ENCODE assay signal across 18 cellular contexts in genomic region chr2:190766174-190766572, GRCh38.
DNase-seq lines count a peak whose midpoint lies in the region; ATAC-seq, FAIRE-seq and TF ChIP-seq lines count a peak whose summit lies in the region.
"Had no signal": no experiment of that assay in that cellular context is flagged by ENCODE, and none has a peak within 500 bp of the region (broad histone marks: within the 10 kb centered on the region; RNA-seq: fewer than 3 reads in every experiment).

No MANE protein-coding gene starts in this region.

- no peak overlapping the region for H3K4ac ChIP-seq in H1 (replicated peaks; ENCODE audit: insufficient read length, low read depth, low read length)

- H2BK12ac ChIP-seq in H1 (ENCODE audit: low read depth, low read length), result no peak overlapping the region

- 94% methylated on average over 3 of the region's 3 CpGs; no CpG with 5 or more reads in 1 of the 2 experiments for WGBS in H1 (ENCODE audit: extremely low coverage in 1 of 2, insufficient coverage in 1 of 2, insufficient read length in 1 of 2, insufficient replicate concordance in 2 of 2, low coverage in 1 of 2, low lambda C conversion rate in 2 of 2, missing lambda C conversion rate in 1 of 2), 2 experiments
- WGBS in mesodermal cell (ENCODE audit: insufficient coverage in 2 of 2), 2 experiments, result 96% methylated on average over 3 of the region's 3 CpGs; no CpG with 5 or more reads in 1 of the 2 experiments

- no peaks in the 10 kb centered on the region for H4K20me1 ChIP-seq in H1 (replicated peaks in 1 of 2; ENCODE audit: control insufficient read depth in 1 of 2, insufficient read depth in 2 of 2, low read length in 2 of 2)

- TF ChIP-seq POLR2A in breast epithelium (IDR thresholded peaks at IDR 0.05) (no peak), H1 (IDR thresholded peaks at IDR 0.05; ENCODE audit: control extremely low read depth in 1 of 2, low read depth in 2 of 2, low read length in 2 of 2) (no peak)

- H3K79me2 ChIP-seq in H1 (ENCODE audit: control insufficient read depth in 1 of 2, insufficient read depth in 2 of 2, low read length in 2 of 2), result no peaks in the 10 kb centered on the region

- no peak overlapping the region for H4K91ac ChIP-seq in H1 (replicated peaks; ENCODE audit: insufficient read length, low read length)

- H3K9me3 Mint-ChIP-seq in MCF 10A (ENCODE audit: unreplicated experiment), result no peaks in the 10 kb centered on the region
- no peaks in the 10 kb centered on the region for H3K9me3 Mint-ChIP-seq in type B pancreatic cell
- H3K9me3 Mint-ChIP-seq: H9 had no signal

- H2BK15ac ChIP-seq in H1 (ENCODE audit: low read length), result no peak overlapping the region

- H3K4me1 ChIP-seq in breast epithelium, result no peaks in the 10 kb centered on the region
- no peaks in the 10 kb centered on the region for H3K4me1 ChIP-seq in H1 (replicated peaks in 1 of 4; ENCODE audit: control insufficient read depth in 3 of 4, insufficient read depth in 4 of 4, low read length in 3 of 4)
- H3K4me1 ChIP-seq in mesodermal cell (ENCODE audit: control insufficient read depth, insufficient read depth, low read length, poor library complexity, severe bottlenecking), result peaks cover 10% of the 10 kb centered on the region

- H3K4me1 Mint-ChIP-seq in MCF 10A (ENCODE audit: insufficient read depth, unreplicated experiment) (peaks cover 6% of the 10 kb centered on the region), type B pancreatic cell (ENCODE audit: unreplicated experiment) (peaks cover 18% of the 10 kb centered on the region)
- H3K4me1 Mint-ChIP-seq: B cell had no signal

- no peak overlapping the region for H2AK5ac ChIP-seq in H1 (ENCODE audit: low read depth, low read length)

- H3K4me3 Mint-ChIP-seq in MCF 10A (ENCODE audit: unreplicated experiment) (no peak overlapping the region), type B pancreatic cell (no peak overlapping the region)
- H3K4me3 Mint-ChIP-seq: B cell, H9 had no signal

- no TSS peak for BruUV-seq in MCF 10A (replicated peaks; lab: Mats Ljungman, UMichigan)

- H3K27me3 Mint-ChIP-seq in MCF 10A (ENCODE audit: insufficient read depth, unreplicated experiment) (no peaks in the 10 kb centered on the region), type B pancreatic cell (peaks cover 3% of the 10 kb centered on the region)
- H3K27me3 Mint-ChIP-seq: B cell had no signal

- H3K14ac ChIP-seq in H1 (ENCODE audit: insufficient read length), result no peak overlapping the region

- no peak overlapping the region for H2BK120ac ChIP-seq in H1 (replicated peaks; ENCODE audit: low read depth, low read length)

- H3K4me2 ChIP-seq in H1 (ENCODE audit: insufficient read depth in 1 of 2, low read depth in 2 of 2, low read length in 2 of 2), result no peak overlapping the region

- POLR2A ChIA-PET in MCF 10A (lab: Yijun Ruan, JAX), result interaction anchor here (0.6 to 0.8 kb wide), 4 partner anchors 10 to 235 kb away, joined by 3 to 5 read pairs (median 3); no protein-coding TSS in a partner anchor
- POLR2A ChIA-PET in H1 (lab: Charles Lee; ENCODE audit: partially characterized antibody), result interaction anchor here (0.9 kb wide), 1 partner anchor 37 kb away, joined by 3 read pairs; no protein-coding TSS in a partner anchor

- intact Hi-C loops in MCF 10A (cut with micrococcal nuclease) (no loop called here), breast epithelium (cut with DNase I; ENCODE audit: low total_unique reads) (no loop called here)

- H3K18ac ChIP-seq in H1 (ENCODE audit: extremely low read depth, low read length), result no peak overlapping the region

- no peak overlapping the region for H2BK20ac ChIP-seq in H1 (ENCODE audit: low read length)

- CTCF ChIA-PET in MCF 10A (lab: Yijun Ruan, JAX) (interaction anchor here (0.7 to 1.8 kb wide), 2 partner anchors 15 to 24 kb away, joined by 3 to 6 read pairs; no protein-coding TSS in a partner anchor), H1 (lab: Charles Lee; ENCODE audit: partially characterized antibody) (interaction anchor here (2.0 kb wide), 1 partner anchor 15 kb away, joined by 11 read pairs; no protein-coding TSS in a partner anchor)

- H3K36me3 ChIP-seq in breast epithelium (no peaks in the 10 kb centered on the region), H1 (ENCODE audit: control insufficient read depth in 2 of 4, insufficient read depth in 4 of 4, low read length in 3 of 4) (no peaks in the 10 kb centered on the region), mesodermal cell (ENCODE audit: control insufficient read depth, insufficient read depth, low read length) (no peaks in the 10 kb centered on the region)

- no peaks in the 10 kb centered on the region for H3K23me2 ChIP-seq in H1 (ENCODE audit: low read depth, low read length)

- no peak overlapping the region for H3K9ac ChIP-seq in H1 (replicated peaks in 1 of 4; ENCODE audit: extremely low read depth in 1 of 4, low read depth in 3 of 4, low read length in 3 of 4)

- H3K27me3 ChIP-seq in breast epithelium, result no peaks in the 10 kb centered on the region
- H3K27me3 ChIP-seq in H1 (replicated peaks in 1 of 4; ENCODE audit: control insufficient read depth in 3 of 4, extremely low read depth in 1 of 4, insufficient read depth in 3 of 4, low read length in 3 of 4), result no peaks in the 10 kb centered on the region

- H4K5ac ChIP-seq in H1 (ENCODE audit: insufficient read length, low read depth, low read length), result no peak overlapping the region

- H4K8ac ChIP-seq in H1 (ENCODE audit: extremely low read depth, insufficient read depth, low read length), result no peak overlapping the region

- H3K27ac Mint-ChIP-seq in MCF 10A (ENCODE audit: low read depth, unreplicated experiment), result no peak overlapping the region
- peak overlapping the region; percentile 27 for H3K27ac Mint-ChIP-seq in type B pancreatic cell
- H3K27ac Mint-ChIP-seq: B cell, H9 had no signal

- no peak overlapping the region for H3K4me3 ChIP-seq in breast epithelium
- no peak overlapping the region for H3K4me3 ChIP-seq in H1 (ENCODE audit: extremely low read depth in 1 of 4, insufficient read depth in 2 of 4, low read depth in 3 of 4, low read length in 4 of 4)
- no peak overlapping the region for H3K4me3 ChIP-seq in mesodermal cell (ENCODE audit: extremely low read depth, insufficient read depth, low read length, poor library complexity, severe bottlenecking)
- no peak overlapping the region for H3K4me3 ChIP-seq in foreskin fibroblast (ENCODE audit: low read depth in 1 of 2, low read length in 2 of 2)

- H2AFZ ChIP-seq in H1 (ENCODE audit: low read length), result peak overlapping the region; percentile 48; the same call in 1 of the 2 replicates

- DNase-seq in MCF 10A (ENCODE audit: unreplicated experiment), result peak; percentile 29
- DNase-seq in breast epithelium (ENCODE audit: low spot score in 2 of 2), result no peak
- no peak for DNase-seq in H1 (ENCODE audit: low read depth in 1 of 2, low spot score in 2 of 2)
- no peak for DNase-seq in type B pancreatic cell (ENCODE audit: extremely low spot score, unreplicated experiment)
- DNase-seq in HuH-7 (ENCODE audit: low spot score), result no peak
- no peak for DNase-seq in foreskin fibroblast
- DNase-seq: 8988T, DMS79 treated with DMSO at 0.1 percent for 48 hours, H9, NCI-H1417, NCI-H187 treated with DMSO at 0.1 percent for 48 hours, NCI-H2227 treated with DMSO at 0.1 percent for 48 hours, NCI-H510A treated with DMSO at 0.1 percent for 48 hours, NCI-H82 had no signal

- H3K36me3 Mint-ChIP-seq in MCF 10A (ENCODE audit: insufficient read depth, unreplicated experiment) (no peaks in the 10 kb centered on the region), type B pancreatic cell (no peaks in the 10 kb centered on the region)

- H3K79me1 ChIP-seq in H1 (ENCODE audit: low read depth, low read length), result no peaks in the 10 kb centered on the region

- no peak overlapping the region for H3K27ac ChIP-seq in breast epithelium
- no peak overlapping the region for H3K27ac ChIP-seq in H1 (ENCODE audit: low read depth, low read length)
- peak overlapping the region; percentile 46 for H3K27ac ChIP-seq in mesodermal cell (ENCODE audit: low read depth, low read length, severe bottlenecking)

- no peak for TF ChIP-seq RAD21 in H1 (IDR thresholded peaks at IDR 0.05 in 1 of 2, conservative IDR thresholded peaks at IDR 0.05 in 1 of 2; ENCODE audit: low read depth in 2 of 2, low read length in 2 of 2)

- TF ChIP-seq EP300 in H1 (IDR thresholded peaks at IDR 0.05; ENCODE audit: borderline replicate concordance in 1 of 2, low read depth in 2 of 2, low read length in 2 of 2), result no peak

- ATAC-seq in GM18502 (IDR thresholded peaks at IDR 0.05; ENCODE audit: poor library complexity, unreplicated experiment), result no peak

- TF ChIP-seq CTCF in MCF 10A (IDR thresholded peaks at IDR 0.05; ENCODE audit: unreplicated experiment), result no peak
- no peak for TF ChIP-seq CTCF in breast epithelium (IDR thresholded peaks at IDR 0.05)
- no peak for TF ChIP-seq CTCF in H1 (IDR thresholded peaks at IDR 0.05; ENCODE audit: control extremely low read depth in 1 of 3, insufficient read depth in 1 of 3, low read depth in 1 of 3, low read length in 3 of 3)
- TF ChIP-seq CTCF in type B pancreatic cell (conservative IDR thresholded peaks at IDR 0.05), result no peak
- TF ChIP-seq CTCF in foreskin fibroblast (IDR thresholded peaks at IDR 0.05; ENCODE audit: low read depth, low read length), result no peak

- no peak overlapping the region for H2BK5ac ChIP-seq in H1 (ENCODE audit: low read depth, low read length)

- FAIRE-seq in H1 (lab: Jason Lieb, UNC), result no peak
- FAIRE-seq: GM19239 had no signal

- H3K56ac ChIP-seq in H1 (replicated peaks; ENCODE audit: insufficient read length, low read depth, low read length), result no peak overlapping the region

- H3K9me3 ChIP-seq in breast epithelium (no peaks in the 10 kb centered on the region), H1 (ENCODE audit: insufficient read depth in 2 of 2, low read depth in 1 of 2, low read length in 1 of 2) (no peaks in the 10 kb centered on the region), mesodermal cell (ENCODE audit: control insufficient read depth, low read length) (no peaks in the 10 kb centered on the region)

- H3K23ac ChIP-seq in H1 (ENCODE audit: insufficient read length), result no peak overlapping the region

TF ChIP-seq in H1, 55 proteins besides CTCF, POLR2A, EP300 and RAD21 (continues in another document):
- TF ChIP-seq GABPA (IDR thresholded peaks at IDR 0.05; ENCODE audit: borderline replicate concordance, insufficient read depth, low read length) (no peak), BACH1 (IDR thresholded peaks at IDR 0.05; ENCODE audit: low read length) (no peak), FOSL1 (IDR thresholded peaks at IDR 0.05; ENCODE audit: insufficient read depth, low read depth, low read length) (no peak), POLR2AphosphoS5 (IDR thresholded peaks at IDR 0.05; ENCODE audit: low read depth, low read length) (no peak), TEAD4 (IDR thresholded peaks at IDR 0.05; ENCODE audit: low read depth, low read length) (no peak), ASH2L (IDR thresholded peaks at IDR 0.05; ENCODE audit: low read length) (no peak), ZNF274 (IDR thresholded peaks at IDR 0.05; ENCODE audit: borderline replicate concordance, extremely low read depth, low read length) (no peak), MAFK (IDR thresholded peaks at IDR 0.05; ENCODE audit: low read depth, low read length) (no peak), SRF (IDR thresholded peaks at IDR 0.05; ENCODE audit: low read depth, low read length) (no peak), RBBP5 (IDR thresholded peaks at IDR 0.05; ENCODE audit: borderline replicate concordance, low read depth, low read length) (no peak)
